In the genomic region with DNA sequence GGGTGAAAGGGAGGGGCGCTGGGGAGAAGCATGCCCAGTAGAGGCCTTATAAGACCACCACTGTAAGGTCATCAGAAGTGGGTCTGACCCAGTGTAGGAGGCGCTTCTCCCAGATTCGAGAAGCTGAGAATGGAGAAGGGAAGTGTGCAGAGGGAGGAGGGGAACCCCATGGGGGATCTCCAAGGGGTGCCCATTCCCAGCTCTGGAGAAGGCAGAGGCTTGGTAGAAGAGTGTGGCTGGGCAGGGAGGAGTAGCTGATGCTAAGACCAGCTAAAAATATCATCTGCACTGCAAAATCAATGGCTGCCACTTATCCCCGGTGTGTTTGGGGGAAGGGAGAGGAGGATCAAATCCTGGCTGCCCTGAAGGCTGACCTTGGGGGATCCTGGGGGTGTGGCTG, we compare ENCODE assay signal across 20 cellular contexts. TPM values are rescaled to one million over a fixed set of nuclear protein-coding genes. Genes with fewer than 3 reads are reported as not detected.
"Had no signal": no experiment of that assay in that cellular context is flagged by ENCODE, and none has a peak within 500 bp of the region (broad histone marks: within the 10 kb centered on the region; RNA-seq: fewer than 3 reads in every experiment).

No MANE protein-coding gene starts in this region.

- H3K9me3 ChIP-seq: mucosa of descending colon, pancreas, psoas muscle, right lobe of liver, testis, tibial nerve had no signal

- H3K36me3 Mint-ChIP-seq: naive thymus-derived CD8-positive, alpha-beta T cell; stimulated activated memory B cell treated with anti-CD40 and anti-IgM and Interleukin-4, amounts not matched to agents 10 μg/mL and 1 μg/mL and 100 μg/mL, for 72 hours had no signal

- H2AFZ ChIP-seq: hepatocyte had no signal

- H3K27me3 ChIP-seq: testis had no signal

- ATAC-seq: mucosa of descending colon; naive thymus-derived CD8-positive, alpha-beta T cell; pancreas; right lobe of liver; stimulated activated naive CD8-positive, alpha-beta T cell treated with anti-CD3 and anti-CD28 coated beads, Interleukin-15, amount 100 ng/mL, for 72 hours had no signal

- H3K36me3 ChIP-seq: pancreas, right lobe of liver had no signal

- H3K79me2 ChIP-seq: hepatocyte had no signal

- H3K27ac ChIP-seq: coronary artery, dorsolateral prefrontal cortex, hepatocyte, pancreas, psoas muscle, right lobe of liver, testis had no signal

- DNase-seq: central memory CD4-positive, alpha-beta T cell; effector CD8-positive, alpha-beta T cell; head of caudate nucleus; kidney glomerular epithelial cell; mucosa of descending colon; naive thymus-derived CD8-positive, alpha-beta T cell; nucleus accumbens; retina; right lobe of liver; stimulated activated CD4-positive, alpha-beta T cell treated with anti-CD3 and anti-CD28 coated beads, Interleukin-4, amount 100 ng/mL, for 1 hour; stimulated activated naive CD8-positive, alpha-beta T cell treated with anti-CD3 and anti-CD28 coated beads, Interleukin-15, amount 100 ng/mL, for 72 hours; testis had no signal

- FAIRE-seq: pancreas had no signal

- H3K9me3 Mint-ChIP-seq: naive thymus-derived CD8-positive, alpha-beta T cell; neural crest cell; stimulated activated memory B cell treated with anti-CD40 and anti-IgM and Interleukin-4, amounts not matched to agents 10 μg/mL and 1 μg/mL and 100 μg/mL, for 72 hours; stimulated activated naive CD8-positive, alpha-beta T cell treated with anti-CD3 and anti-CD28 coated beads, Interleukin-15, amount 100 ng/mL, for 72 hours had no signal

- H3K4me3 ChIP-seq: coronary artery, dorsolateral prefrontal cortex, hepatocyte, mucosa of descending colon, pancreas, psoas muscle, right lobe of liver, testis, tibial nerve had no signal

- H3K4me2 ChIP-seq: hepatocyte had no signal

- H3K27ac Mint-ChIP-seq: stimulated activated memory B cell treated with anti-CD40 and anti-IgM and Interleukin-4, amounts not matched to agents 10 μg/mL and 1 μg/mL and 100 μg/mL, for 72 hours; stimulated activated naive CD8-positive, alpha-beta T cell treated with anti-CD3 and anti-CD28 coated beads, Interleukin-15, amount 100 ng/mL, for 72 hours had no signal

- H3K4me3 Mint-ChIP-seq: naive thymus-derived CD8-positive, alpha-beta T cell; stimulated activated memory B cell treated with anti-CD40 and anti-IgM and Interleukin-4, amounts not matched to agents 10 μg/mL and 1 μg/mL and 100 μg/mL, for 72 hours; stimulated activated naive CD8-positive, alpha-beta T cell treated with anti-CD3 and anti-CD28 coated beads, Interleukin-15, amount 100 ng/mL, for 72 hours had no signal

RNA-seq across cellular contexts. Expression of a gene that starts 7.2 kb away (rescaled TPM):
- polyA plus RNA-seq: naive thymus-derived CD8-positive, alpha-beta T cell had no signal
